ENCODE assay signal across 8 cellular contexts in genomic region chr20:49534314-49534713, GRCh38. TPM values are rescaled to one million over a fixed set of nuclear protein-coding genes. Genes with fewer than 3 reads are reported as not detected.
DNase-seq lines count a peak whose midpoint lies in the region; ATAC-seq and FAIRE-seq lines count a peak whose summit lies in the region.

No MANE protein-coding gene starts in this region.

- H3K9me3 ChIP-seq in small intestine (ENCODE audit: control insufficient read depth, low read depth), result no peaks in the 10 kb centered on the region

- no peaks in the 10 kb centered on the region for H3K4me1 ChIP-seq in small intestine (ENCODE audit: control insufficient read depth in 2 of 2, insufficient read depth in 1 of 2, low read depth in 1 of 2, low read length in 1 of 2)

- DNase-seq in activated gamma-delta T cell treated with Interleukin-2 at 50 U/mL for 16 hours, result peak; percentile 56
- no peak for DNase-seq in activated gamma-delta T cell (lab: John Stamatoyannopoulos, UW)
- peak; percentile 60 for DNase-seq in NCI-H1105 (lab: John Stamatoyannopoulos, UW)
- peak; percentile 76 for DNase-seq in SW480 (ENCODE audit: low spot score)
- DNase-seq in amniotic epithelial cell (ENCODE audit: low read depth), result peak; percentile 51
- DNase-seq in hepatic stellate cell (ENCODE audit: low spot score), result peak; percentile 75
- DNase-seq in small intestine, result peak; percentile 54

- WGBS in small intestine, 3 donors, result 1 to 4% (median 2%) methylated on average over 3 of the region's 3 CpGs

- H3K36me3 ChIP-seq in small intestine (ENCODE audit: control insufficient read depth in 2 of 2, insufficient read depth in 2 of 2, low read length in 2 of 2), result no peaks in the 10 kb centered on the region

- no peak overlapping the region for H3K27ac ChIP-seq in small intestine (ENCODE audit: low read depth in 1 of 2, low read length in 1 of 2)

- H3K4me3 ChIP-seq in small intestine (ENCODE audit: low read depth in 1 of 2, low read length in 2 of 2), result no peak overlapping the region

- no peaks in the 10 kb centered on the region for H3K27me3 ChIP-seq in small intestine (ENCODE audit: control insufficient read depth in 2 of 2, insufficient read depth in 2 of 2, low read length in 2 of 2)

- no peak for FAIRE-seq in small intestine (lab: Jason Lieb, UNC)

- no peak for ATAC-seq in HG02852 (IDR thresholded peaks at IDR 0.05; ENCODE audit: unreplicated experiment)

RNA-seq across cellular contexts. Expression of gene PTGIS, which starts 33.6 kb away (rescaled TPM):
- 10 to 100 TPM in 1 of 3 donors, under 1 TPM in 2; 0.22 to 15.1 (median 0.54) TPM for polyA plus RNA-seq in small intestine

RNA-seq across cellular contexts. Expression of gene KCNB1, which starts 51.8 kb away (rescaled TPM):
- polyA plus RNA-seq in small intestine, result 1 to 10 TPM in 1 of 3 donors, not detected in 2; 1.2 TPM
